14 cellular contexts compared by ENCODE assay signal in the genomic region with DNA sequence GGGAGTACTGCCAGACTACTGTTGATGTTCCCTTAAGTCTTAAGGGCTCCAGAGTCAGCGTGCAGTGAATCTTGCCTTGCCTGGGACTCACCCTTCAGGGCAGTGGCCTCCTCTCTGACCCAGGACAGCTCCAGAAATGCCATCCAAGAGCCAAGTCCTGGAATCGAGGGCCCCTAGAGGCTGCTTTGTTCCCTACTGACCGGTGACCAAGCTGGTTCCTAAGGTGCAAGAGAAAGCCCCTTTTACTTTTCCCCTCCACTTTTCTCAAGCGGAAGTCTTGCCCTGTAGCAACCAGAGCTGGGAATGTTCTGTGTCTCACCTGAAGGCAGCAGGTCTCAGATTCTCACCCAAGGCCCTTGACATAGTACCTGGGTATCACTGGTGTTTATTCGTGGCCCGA.
DNase-seq lines count a peak whose midpoint lies in the region; ATAC-seq and TF ChIP-seq lines count a peak whose summit lies in the region.
"Had no signal": no experiment of that assay in that cellular context is flagged by ENCODE, and none has a peak within 500 bp of the region (broad histone marks: within the 10 kb centered on the region; RNA-seq: fewer than 3 reads in every experiment).

No MANE protein-coding gene starts in this region.

- H3K27ac Mint-ChIP-seq in H9 = no peak overlapping the region; a peak in 2 of 7 replicates
- no peak overlapping the region for H3K27ac Mint-ChIP-seq in endodermal cell
- H3K27ac Mint-ChIP-seq: B cell; CD8-positive, alpha-beta T cell had no signal

- no peak overlapping the region for H3K4me3 Mint-ChIP-seq in H9
- no peak overlapping the region for H3K4me3 Mint-ChIP-seq in endodermal cell
- H3K4me3 Mint-ChIP-seq: B cell; CD8-positive, alpha-beta T cell had no signal

- H3K4ac ChIP-seq in H9 (ENCODE audit: low read depth, low read length) (no peak overlapping the region), mesendoderm (ENCODE audit: low read depth, low read length) (no peak overlapping the region)

- H3K79me2 ChIP-seq in H9 (ENCODE audit: insufficient read depth, low read length) (no peaks in the 10 kb centered on the region; the same call in 1 of the 2 replicates), mesendoderm (ENCODE audit: control insufficient read depth, insufficient read depth, low read length) (no peaks in the 10 kb centered on the region), SK-N-SH (ENCODE audit: insufficient read depth) (no peaks in the 10 kb centered on the region)

- H3K4me2 ChIP-seq in H9 (ENCODE audit: insufficient read depth, insufficient read length, low read length) = no peak overlapping the region
- no peak overlapping the region for H3K4me2 ChIP-seq in mesendoderm (ENCODE audit: low read length)
- no peak overlapping the region for H3K4me2 ChIP-seq in SK-N-SH
- H3K4me2 ChIP-seq: BLaER1 treated with 17β-estradiol and CSF1 and Interleukin-3, amounts not matched to agents 10 nM and 100 nM had no signal

- no peak overlapping the region for H4K8ac ChIP-seq in H9 (replicated peaks; ENCODE audit: insufficient read length, low read depth, low read length)
- no peak overlapping the region for H4K8ac ChIP-seq in mesendoderm (ENCODE audit: low read depth, low read length)

- no peak overlapping the region for H2BK20ac ChIP-seq in H9 (ENCODE audit: low read depth, low read length, poor library complexity, severe bottlenecking)

- no peaks in the 10 kb centered on the region for H3F3A ChIP-seq in SK-N-SH (replicated peaks; ENCODE audit: insufficient read depth)

- H2BK15ac ChIP-seq in H9 (ENCODE audit: low read depth, low read length) = no peak overlapping the region
- H2BK15ac ChIP-seq in mesendoderm (replicated peaks; ENCODE audit: low read depth) = no peak overlapping the region

- no peak overlapping the region for H4K91ac ChIP-seq in H9 (ENCODE audit: insufficient read length, low read depth, low read length)

- H3K14ac ChIP-seq in H9 (ENCODE audit: insufficient read depth, low read length) = no peak overlapping the region

- no peak overlapping the region for H2BK12ac ChIP-seq in H9 (ENCODE audit: insufficient read length, low read depth, low read length)

- TF ChIP-seq CTCF in 22Rv1 (IDR thresholded peaks at IDR 0.05) (peak; percentile 16; the same call in 1 of the 2 replicates), H9 (conservative IDR thresholded peaks at IDR 0.05) (no peak; the same call in 2 of the 3 replicates), endodermal cell (conservative IDR thresholded peaks at IDR 0.05) (peak; percentile 46), SK-N-SH (IDR thresholded peaks at IDR 0.05) (no peak)

- H3K9me2 ChIP-seq in SK-N-SH = no peaks in the 10 kb centered on the region

- no peak overlapping the region for H2AFZ ChIP-seq in H9 (ENCODE audit: low read length)
- no peak overlapping the region for H2AFZ ChIP-seq in SK-N-SH (ENCODE audit: low read depth)

- H3K79me1 ChIP-seq in H9 (ENCODE audit: insufficient read depth, low read depth, low read length, poor library complexity, severe bottlenecking) (no peaks in the 10 kb centered on the region), mesendoderm (ENCODE audit: low read length) (no peaks in the 10 kb centered on the region)

- H3K27me3 Mint-ChIP-seq in H9 (ENCODE audit: low read depth) (no peaks in the 10 kb centered on the region), endodermal cell (ENCODE audit: insufficient read depth) (peaks cover 2% of the 10 kb centered on the region)

- H2BK5ac ChIP-seq in H9 (ENCODE audit: insufficient read length, low read length) = no peak overlapping the region
- no peak overlapping the region for H2BK5ac ChIP-seq in mesendoderm (ENCODE audit: low read length)

- no peak overlapping the region for H2BK120ac ChIP-seq in H9 (ENCODE audit: low read depth, low read length, poor library complexity, severe bottlenecking)
- H2BK120ac ChIP-seq in mesendoderm (ENCODE audit: low read depth, low read length) = no peak overlapping the region

- no peak overlapping the region for H4K5ac ChIP-seq in H9 (ENCODE audit: insufficient read length, low read depth, low read length)
- no peak overlapping the region for H4K5ac ChIP-seq in mesendoderm (ENCODE audit: low read length)

- peaks cover 0 to 10% (median 3%) of the 10 kb centered on the region in 3 experiments; a peak in 3 of 7 replicates for H3K36me3 Mint-ChIP-seq in H9 (ENCODE audit: insufficient read depth in 1 of 3, low read depth in 3 of 3)
- H3K36me3 Mint-ChIP-seq in endodermal cell (ENCODE audit: low read depth) = no peaks in the 10 kb centered on the region
- H3K36me3 Mint-ChIP-seq: CD8-positive, alpha-beta T cell had no signal

- peaks cover 7 to 17% of the 10 kb centered on the region in 2 experiments for H3K4me1 Mint-ChIP-seq in H9
- H3K4me1 Mint-ChIP-seq in endodermal cell = peaks cover 2% of the 10 kb centered on the region
- H3K4me1 Mint-ChIP-seq: B cell had no signal

- H3K4me1 ChIP-seq in H9 (ENCODE audit: insufficient read depth, low read length) = no peaks in the 10 kb centered on the region
- peaks cover 4% of the 10 kb centered on the region for H3K4me1 ChIP-seq in endodermal cell (ENCODE audit: control insufficient read depth, insufficient read depth, low read length)
- H3K4me1 ChIP-seq in mesendoderm (ENCODE audit: control insufficient read depth, low read depth, low read length) = no peaks in the 10 kb centered on the region
- no peaks in the 10 kb centered on the region for H3K4me1 ChIP-seq in SK-N-SH (ENCODE audit: control insufficient read depth in 1 of 2, insufficient read depth in 2 of 2, low read depth in 1 of 2, low read length in 1 of 2)
- H3K4me1 ChIP-seq: BLaER1 treated with 17β-estradiol and CSF1 and Interleukin-3, amounts not matched to agents 10 nM and 100 nM had no signal

- H3K9ac ChIP-seq in H9 (ENCODE audit: extremely low read depth, insufficient read length, low read length) (no peak overlapping the region), endodermal cell (ENCODE audit: extremely low read depth, low read length, poor library complexity, severe bottlenecking) (no peak overlapping the region), mesendoderm (ENCODE audit: low read length) (no peak overlapping the region), SK-N-SH (no peak overlapping the region)
- H3K9ac ChIP-seq: BLaER1 treated with 17β-estradiol and CSF1 and Interleukin-3, amounts not matched to agents 10 nM and 100 nM had no signal

- DNase-seq in H9 (peak; percentile 48), endodermal cell (peak; percentile 65), mesendoderm (peak; percentile 17), NCI-H1930 (lab: John Stamatoyannopoulos, UW) (no peak), SK-N-SH (no peak), LoVo (ENCODE audit: low spot score) (no peak)
- DNase-seq: CD8-positive, alpha-beta T cell; GDM1; HCEC 1CT; KG1 had no signal

- CTCF ChIA-PET in SK-N-SH (lab: Yijun Ruan, JAX) = no interaction called here

- no peak overlapping the region for H3K4me3 ChIP-seq in endodermal cell (ENCODE audit: low read length)
- no peak overlapping the region for H3K4me3 ChIP-seq in mesendoderm (ENCODE audit: low read length)
- no peak overlapping the region for H3K4me3 ChIP-seq in SK-N-SH (ENCODE audit: low read depth in 2 of 2, low read length in 1 of 2)
- H3K4me3 ChIP-seq: BLaER1 treated with 17β-estradiol and CSF1 and Interleukin-3, amounts not matched to agents 10 nM and 100 nM had no signal

- no peaks in the 10 kb centered on the region for H3K27me3 ChIP-seq in H9 (ENCODE audit: insufficient read depth, low read length)
- H3K27me3 ChIP-seq in endodermal cell (ENCODE audit: control insufficient read depth, insufficient read depth, low read length, poor library complexity, severe bottlenecking) = no peaks in the 10 kb centered on the region
- no peaks in the 10 kb centered on the region for H3K27me3 ChIP-seq in mesendoderm (ENCODE audit: insufficient read depth, low read length, poor library complexity)
- H3K27me3 ChIP-seq in SK-N-SH (ENCODE audit: insufficient read depth) = no peaks in the 10 kb centered on the region
- H3K27me3 ChIP-seq: BLaER1 treated with 17β-estradiol and CSF1 and Interleukin-3, amounts not matched to agents 10 nM and 100 nM had no signal

- no peak overlapping the region for H3T11ph ChIP-seq in H9 (ENCODE audit: low read length)

- no CpG with 5 or more reads among the region's 6 CpGs for WGBS in H9 (ENCODE audit: extremely low coverage, insufficient read length, low lambda C conversion rate)
- 88 to 93% methylated on average over 4 to 6 of the region's 6 CpGs for WGBS in endodermal cell (ENCODE audit: insufficient coverage in 1 of 2, insufficient read length in 1 of 2), 2 experiments
- no CpG with 5 or more reads among the region's 6 CpGs for WGBS in mesendoderm (ENCODE audit: extremely low coverage, insufficient coverage, low lambda C conversion rate)
- 14% methylated on average over 6 of the region's 6 CpGs for WGBS in SK-N-SH (ENCODE audit: low lambda C conversion rate)

- H3K36me3 ChIP-seq in endodermal cell (ENCODE audit: control insufficient read depth, insufficient read depth, low read length) (no peaks in the 10 kb centered on the region), mesendoderm (ENCODE audit: control insufficient read depth, insufficient read depth, low read length) (no peaks in the 10 kb centered on the region), SK-N-SH (replicated peaks in 1 of 2; ENCODE audit: control insufficient read depth in 1 of 2, insufficient read depth in 2 of 2, low read length in 1 of 2) (no peaks in the 10 kb centered on the region)
- H3K36me3 ChIP-seq: BLaER1 treated with 17β-estradiol and CSF1 and Interleukin-3, amounts not matched to agents 10 nM and 100 nM had no signal

- H4K20me1 ChIP-seq in H9 (ENCODE audit: control insufficient read depth, insufficient read depth, insufficient read length) (no peaks in the 10 kb centered on the region), SK-N-SH (ENCODE audit: insufficient read depth) (no peaks in the 10 kb centered on the region)
- H4K20me1 ChIP-seq: BLaER1 treated with 17β-estradiol and CSF1 and Interleukin-3, amounts not matched to agents 10 nM and 100 nM had no signal

- no peak for TF ChIP-seq RAD21 in SK-N-SH (IDR thresholded peaks at IDR 0.05; ENCODE audit: low read length)

- POLR2A ChIA-PET in SK-N-SH (lab: Yijun Ruan, JAX) = no interaction called here

- H2AK5ac ChIP-seq in H9 (ENCODE audit: insufficient read length, low read length) (no peak overlapping the region), mesendoderm (ENCODE audit: low read length) (no peak overlapping the region)

- no peak overlapping the region for H3K23ac ChIP-seq in H9 (ENCODE audit: insufficient read length, low read depth, low read length)
- H3K23ac ChIP-seq in mesendoderm (ENCODE audit: low read length) = no peak overlapping the region

- no peaks in the 10 kb centered on the region for H3K23me2 ChIP-seq in H9 (ENCODE audit: insufficient read length, low read depth, low read length, poor library complexity, severe bottlenecking)

- H3K18ac ChIP-seq in H9 (ENCODE audit: insufficient read length, low read depth, low read length) (no peak overlapping the region), mesendoderm (ENCODE audit: low read length) (no peak overlapping the region)

- H3K9me3 ChIP-seq in H9 (ENCODE audit: control insufficient read depth, low read depth, low read length) = no peaks in the 10 kb centered on the region
- peaks cover 4% of the 10 kb centered on the region for H3K9me3 ChIP-seq in endodermal cell (ENCODE audit: control insufficient read depth, low read length)
- H3K9me3 ChIP-seq in SK-N-SH = no peaks in the 10 kb centered on the region

- peaks cover 1 to 5% of the 10 kb centered on the region in 2 experiments; a peak in 3 of 5 replicates for H3K9me3 Mint-ChIP-seq in H9
- peaks cover 10% of the 10 kb centered on the region for H3K9me3 Mint-ChIP-seq in endodermal cell

- no peak for ATAC-seq in GM19023 (IDR thresholded peaks at IDR 0.05; ENCODE audit: unreplicated experiment)
- ATAC-seq: CD8-positive, alpha-beta T cell had no signal

- peak overlapping the region; percentile 75 for H3K27ac ChIP-seq in 22Rv1
- no peak overlapping the region for H3K27ac ChIP-seq in H9 (ENCODE audit: insufficient read length, low read depth, low read length)
- no peak overlapping the region for H3K27ac ChIP-seq in endodermal cell (ENCODE audit: low read depth, low read length)
- no peak overlapping the region for H3K27ac ChIP-seq in mesendoderm (ENCODE audit: low read depth, low read length)
- no peak overlapping the region for H3K27ac ChIP-seq in SK-N-SH (ENCODE audit: low read depth in 2 of 2, low read length in 1 of 2)
- H3K27ac ChIP-seq: BLaER1 treated with 17β-estradiol and CSF1 and Interleukin-3, amounts not matched to agents 10 nM and 100 nM had no signal

- TF ChIP-seq EP300 in SK-N-SH (IDR thresholded peaks at IDR 0.05; ENCODE audit: borderline replicate concordance in 1 of 2, low read depth in 1 of 2, low read length in 1 of 2) = no peak

- H3K56ac ChIP-seq in H9 (ENCODE audit: insufficient read length, low read depth, low read length) (no peak overlapping the region), mesendoderm (ENCODE audit: low read length) (no peak overlapping the region)

Comparison
In these comparisons a context has a peak if more than half of its experiments do, and no peak if none do; other contexts are left out.
1. CTCF ChIP-seq: peak in 22Rv1 (single experiment) and endodermal cell (single experiment); none in H9 (single experiment) and SK-N-SH (single experiment).
2. DNase-seq: peak in H9 (single experiment), endodermal cell (single experiment) and mesendoderm (single experiment); none in NCI-H1930 (0 of 2), SK-N-SH (single experiment) and LoVo (single experiment).